ENCODE assay signal across 8 cellular contexts in the genomic region with DNA sequence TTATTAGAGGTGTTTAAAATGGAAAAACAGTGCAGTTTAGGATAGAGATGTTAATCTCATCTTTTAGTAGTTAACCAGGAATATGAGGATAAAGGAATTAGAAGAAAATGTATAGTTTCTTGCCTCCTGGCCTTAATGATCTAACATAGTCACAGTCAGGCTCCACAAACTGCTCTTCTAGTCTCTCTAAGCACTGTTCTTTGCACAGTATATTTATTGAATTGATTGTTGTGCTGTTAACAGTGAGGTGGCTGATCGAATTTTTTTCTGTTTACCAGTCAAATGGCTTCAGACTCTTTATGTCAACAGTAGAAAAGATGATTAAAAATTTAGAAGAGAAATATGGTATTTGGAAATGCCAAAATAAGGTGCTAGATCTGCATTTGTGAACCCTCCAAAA. TPM values are rescaled to one million over a fixed set of nuclear protein-coding genes. Genes with fewer than 3 reads are reported as not detected.
DNase-seq lines count a peak whose midpoint lies in the region; ATAC-seq and TF ChIP-seq lines count a peak whose summit lies in the region.

No MANE protein-coding gene starts in this region.

- H3K36me3 ChIP-seq in CD4-positive, alpha-beta memory T cell (ENCODE audit: insufficient read depth, low read length), result no peaks in the 10 kb centered on the region
- H3K36me3 ChIP-seq in HCT116 (ENCODE audit: control insufficient read depth in 1 of 2, insufficient read depth in 2 of 2, low read length in 2 of 2), result no peaks in the 10 kb centered on the region
- no peaks in the 10 kb centered on the region for H3K36me3 ChIP-seq in naive thymus-derived CD4-positive, alpha-beta T cell (ENCODE audit: control insufficient read depth in 2 of 3, insufficient read depth in 3 of 3, low read length in 3 of 3)

- peak overlapping the region; percentile 33 for H3K27ac ChIP-seq in CD4-positive, alpha-beta memory T cell (ENCODE audit: low read depth, low read length)
- peak overlapping the region; percentile 25; the same call in 1 of the 2 replicates for H3K27ac ChIP-seq in HCT116 (ENCODE audit: low read depth, low read length)
- H3K27ac ChIP-seq in naive thymus-derived CD4-positive, alpha-beta T cell (ENCODE audit: low read depth, low read length), result peak overlapping the region; percentile 39

- CTCF ChIA-PET in CD4-positive, alpha-beta memory T cell (lab: Charles Lee; ENCODE audit: partially characterized antibody), result interaction anchor here (1.7 to 2.9 kb wide), 4 partner anchors 9 to 38 kb away, joined by 5 to 14 read pairs (median 8); a partner anchor contains a TSS
- CTCF ChIA-PET in HCT116 (lab: Charles Lee), result interaction anchor here (0.6 to 0.8 kb wide), 2 partner anchors 13 to 165 kb away, joined by 3 to 4 read pairs; no protein-coding TSS in a partner anchor
- CTCF ChIA-PET in naive thymus-derived CD4-positive, alpha-beta T cell (lab: Charles Lee), result interaction anchor here (0.6 to 1.5 kb wide), 3 partner anchors 19 to 37 kb away, joined by 3 to 5 read pairs (median 3); no protein-coding TSS in a partner anchor

- intact Hi-C loops in CD4-positive, alpha-beta memory T cell (cut with micrococcal nuclease), result no loop called here
- intact Hi-C loops in HCT116 (cut with micrococcal nuclease), result loop anchor here (5.0 kb wide), 1 partner anchor 36 kb away; a partner anchor contains a TSS
- intact Hi-C loops in naive thymus-derived CD4-positive, alpha-beta T cell (cut with micrococcal nuclease), result loop anchor here (1.0 kb wide), 2 partner anchors 8 to 9 kb away; no protein-coding TSS in a partner anchor

- no peak for TF ChIP-seq CTCF in HCT116 (IDR thresholded peaks at IDR 0.05 in 2 of 3, conservative IDR thresholded peaks at IDR 0.05 in 1 of 3; ENCODE audit: borderline replicate concordance in 1 of 3, insufficient read depth in 1 of 3, low read depth in 2 of 3, low read length in 2 of 3)

- peak overlapping the region; percentile 4; the same call in 1 of the 2 replicates for H3K9ac ChIP-seq in HCT116 (ENCODE audit: low read length)

- DNase-seq in CD4-positive, alpha-beta memory T cell, result no peak
- DNase-seq in HCT116 (ENCODE audit: low read depth, low spot score) (no peak), medulla oblongata (ENCODE audit: extremely low spot score) (no peak)
- DNase-seq in activated naive CD8-positive, alpha-beta T cell treated with anti-CD3 and anti-CD28 coated beads, Interleukin-2, amount 50 U/mL, for 24 hours, result no peak
- DNase-seq in naive thymus-derived CD4-positive, alpha-beta T cell, result no peak
- DNase-seq in stimulated activated CD4-positive, alpha-beta T cell treated with anti-CD3 and anti-CD28 coated beads, Interleukin-4, amount 100 ng/mL, for 1 hour, result no peak
- no peak for DNase-seq in stimulated activated CD4-positive, alpha-beta T cell treated with anti-CD3 and anti-CD28 coated beads, Interleukin-1b, Interleukin-23, amount 100 ng/mL, for 48 hours

- RAD21 ChIA-PET in HCT116 (lab: Charles Lee; ENCODE audit: low non-redundant PET in 1 of 2, low total read pairs in 2 of 2, uncharacterized antibody in 2 of 2, unreplicated experiment in 2 of 2), result no interaction called here

- peak overlapping the region; percentile 14 to 98 (median 93) for H3K27ac Mint-ChIP-seq in CD4-positive, alpha-beta memory T cell
- H3K27ac Mint-ChIP-seq in activated naive CD8-positive, alpha-beta T cell treated with anti-CD3 and anti-CD28 coated beads, Interleukin-2, amount 50 U/mL, for 24 hours, result peak overlapping the region; percentile 82
- H3K27ac Mint-ChIP-seq in naive thymus-derived CD4-positive, alpha-beta T cell, result peak overlapping the region; percentile 28 to 92 (median 78)

- H3K9me3 ChIP-seq in CD4-positive, alpha-beta memory T cell (ENCODE audit: control insufficient read depth in 1 of 2, low read length in 2 of 2), result no peaks in the 10 kb centered on the region
- H3K9me3 ChIP-seq in HCT116 (ENCODE audit: control insufficient read depth in 1 of 2, insufficient read depth in 1 of 2, low read depth in 1 of 2, low read length in 2 of 2), result no peaks in the 10 kb centered on the region
- no peaks in the 10 kb centered on the region for H3K9me3 ChIP-seq in naive thymus-derived CD4-positive, alpha-beta T cell (ENCODE audit: control insufficient read depth in 2 of 3, low read length in 3 of 3)

- no peaks in the 10 kb centered on the region for H3K9me3 Mint-ChIP-seq in CD4-positive, alpha-beta memory T cell
- no peaks in the 10 kb centered on the region for H3K9me3 Mint-ChIP-seq in activated naive CD8-positive, alpha-beta T cell treated with anti-CD3 and anti-CD28 coated beads, Interleukin-2, amount 50 U/mL, for 24 hours
- H3K9me3 Mint-ChIP-seq in naive thymus-derived CD4-positive, alpha-beta T cell, result peaks cover 0 to 5% (median 0%) of the 10 kb centered on the region in 11 donors

- peaks cover 48 to 80% (median 70%) of the 10 kb centered on the region in 4 donors for H3K4me1 Mint-ChIP-seq in CD4-positive, alpha-beta memory T cell
- H3K4me1 Mint-ChIP-seq in activated naive CD8-positive, alpha-beta T cell treated with anti-CD3 and anti-CD28 coated beads, Interleukin-2, amount 50 U/mL, for 24 hours, result peaks cover 88% of the 10 kb centered on the region
- H3K4me1 Mint-ChIP-seq in naive thymus-derived CD4-positive, alpha-beta T cell, result peaks cover 51 to 89% (median 77%) of the 10 kb centered on the region in 7 donors

- no peaks in the 10 kb centered on the region for H3K9me2 ChIP-seq in HCT116 (ENCODE audit: insufficient read depth)

- peak overlapping the region; percentile 16; the same call in 1 of the 2 replicates for H3K4me2 ChIP-seq in HCT116 (ENCODE audit: low read length)

- H3K4me1 ChIP-seq in CD4-positive, alpha-beta memory T cell (ENCODE audit: insufficient read depth, low read length), result peaks cover 98% of the 10 kb centered on the region
- H3K4me1 ChIP-seq in HCT116 (ENCODE audit: control insufficient read depth in 1 of 2, insufficient read depth in 2 of 2, low read length in 2 of 2), result peaks cover 17 to 31% of the 10 kb centered on the region in 2 experiments
- H3K4me1 ChIP-seq in naive thymus-derived CD4-positive, alpha-beta T cell (ENCODE audit: control insufficient read depth in 2 of 2, insufficient read depth in 2 of 2, low read length in 2 of 2), result peaks cover 57 to 58% of the 10 kb centered on the region in 2 donors

- no TSS peak for BruUV-seq in HCT116 (replicated peaks; lab: Mats Ljungman, UMichigan)

- H3K79me2 ChIP-seq in HCT116 (ENCODE audit: insufficient read depth, low read length), result peaks cover 94% of the 10 kb centered on the region

- peaks cover 6 to 28% of the 10 kb centered on the region in 2 donors for H3K36me3 Mint-ChIP-seq in CD4-positive, alpha-beta memory T cell
- peaks cover 30% of the 10 kb centered on the region for H3K36me3 Mint-ChIP-seq in activated naive CD8-positive, alpha-beta T cell treated with anti-CD3 and anti-CD28 coated beads, Interleukin-2, amount 50 U/mL, for 24 hours (ENCODE audit: low read depth)
- peaks cover 0 to 25% (median 10%) of the 10 kb centered on the region in 5 donors for H3K36me3 Mint-ChIP-seq in naive thymus-derived CD4-positive, alpha-beta T cell

- no peaks in the 10 kb centered on the region for H3K27me3 Mint-ChIP-seq in CD4-positive, alpha-beta memory T cell
- H3K27me3 Mint-ChIP-seq in activated naive CD8-positive, alpha-beta T cell treated with anti-CD3 and anti-CD28 coated beads, Interleukin-2, amount 50 U/mL, for 24 hours, result no peaks in the 10 kb centered on the region
- no peaks in the 10 kb centered on the region for H3K27me3 Mint-ChIP-seq in naive thymus-derived CD4-positive, alpha-beta T cell

- no peak overlapping the region for H2AFZ ChIP-seq in HCT116 (ENCODE audit: low read depth, low read length, poor library complexity, severe bottlenecking)

- H3K27me3 ChIP-seq in CD4-positive, alpha-beta memory T cell (ENCODE audit: insufficient read depth, low read length), result no peaks in the 10 kb centered on the region
- H3K27me3 ChIP-seq in HCT116 (ENCODE audit: insufficient read depth, low read length), result no peaks in the 10 kb centered on the region
- no peaks in the 10 kb centered on the region for H3K27me3 ChIP-seq in naive thymus-derived CD4-positive, alpha-beta T cell (ENCODE audit: control insufficient read depth in 2 of 2, insufficient read depth in 2 of 2, low read length in 2 of 2)

- no peaks in the 10 kb centered on the region for H4K20me1 ChIP-seq in HCT116 (ENCODE audit: insufficient read depth)

- no peak for TF ChIP-seq POLR2A in HCT116 (IDR thresholded peaks at IDR 0.05; ENCODE audit: borderline replicate concordance, extremely low read depth, insufficient read depth, insufficient read length)

- TF ChIP-seq RAD21 in HCT116 (IDR thresholded peaks at IDR 0.05; ENCODE audit: low read depth), result no peak

- peak overlapping the region in 1 of 2 donors; percentile 17 for H3K4me3 ChIP-seq in CD4-positive, alpha-beta memory T cell (ENCODE audit: low read length in 2 of 2)
- H3K4me3 ChIP-seq in HCT116 (replicated peaks in 1 of 2; ENCODE audit: low read depth in 1 of 2, low read length in 2 of 2), result no peak overlapping the region
- H3K4me3 ChIP-seq in naive thymus-derived CD4-positive, alpha-beta T cell (ENCODE audit: low read length), result peak overlapping the region; percentile 19

- ATAC-seq in HCT116, result no peak
- no peak for ATAC-seq in activated naive CD8-positive, alpha-beta T cell treated with anti-CD3 and anti-CD28 coated beads, Interleukin-2, amount 50 U/mL, for 24 hours
- peak; percentile 24 for ATAC-seq in naive thymus-derived CD4-positive, alpha-beta T cell
- no peak for ATAC-seq in HG02840 (IDR thresholded peaks at IDR 0.05; ENCODE audit: low FRiP score, unreplicated experiment)

- H3K4me3 Mint-ChIP-seq in CD4-positive, alpha-beta memory T cell, result peak overlapping the region in 7 of 8 donors; percentile 13 to 88 (median 78)
- peak overlapping the region; percentile 71 for H3K4me3 Mint-ChIP-seq in activated naive CD8-positive, alpha-beta T cell treated with anti-CD3 and anti-CD28 coated beads, Interleukin-2, amount 50 U/mL, for 24 hours
- peak overlapping the region in 7 of 10 donors; percentile 28 to 68 (median 61) for H3K4me3 Mint-ChIP-seq in naive thymus-derived CD4-positive, alpha-beta T cell

- POLR2A ChIA-PET in CD4-positive, alpha-beta memory T cell (lab: Charles Lee; ENCODE audit: partially characterized antibody), result interaction anchor here (1.4 to 4.2 kb wide), 7 partner anchors 9 to 366 kb away, joined by 3 to 44 read pairs (median 7); no protein-coding TSS in a partner anchor
- POLR2A ChIA-PET in HCT116 (lab: Charles Lee), result no interaction called here
- POLR2A ChIA-PET in naive thymus-derived CD4-positive, alpha-beta T cell (lab: Charles Lee), result interaction anchor here (1.7 to 3.9 kb wide), 2 partner anchors 12 to 37 kb away, joined by 9 to 15 read pairs; a partner anchor contains a TSS

TF ChIP-seq in HCT116, 20 proteins besides CTCF, POLR2A, EP300 and RAD21 (continues in another document):
- TF ChIP-seq EZH2phosphoT487 (IDR thresholded peaks at IDR 0.05; ENCODE audit: borderline replicate concordance) (no peak), ELF1 (IDR thresholded peaks at IDR 0.05; ENCODE audit: borderline replicate concordance, low read depth) (no peak), POLR2AphosphoS5 (IDR thresholded peaks at IDR 0.05; ENCODE audit: low read depth, low read length) (no peak)

RNA-seq across cellular contexts. Expression of a gene that starts 37.8 kb away (rescaled TPM):
- 100 to 1,000 TPM; 209 to 223 TPM for total RNA-seq in CD4-positive, alpha-beta memory T cell
- 100 to 1,000 TPM in 1 of 2 donors, 10 to 100 TPM in 1; 87.3 to 103 TPM for polyA plus RNA-seq in CD4-positive, alpha-beta memory T cell
- total RNA-seq in HCT116 (2021; ENCODE audit: unreplicated experiment), result 38.6 TPM
- polyA plus RNA-seq in HCT116 (2012), result 8.4 and 9.7 TPM in 2 replicates
- total RNA-seq in naive thymus-derived CD4-positive, alpha-beta T cell, result 100 to 1,000 TPM; 113 to 181 (median 144) TPM
- 100 to 1,000 TPM in 1 of 2 donors, 10 to 100 TPM in 1; 92.7 to 124 TPM for polyA plus RNA-seq in naive thymus-derived CD4-positive, alpha-beta T cell
